ENCODE assay signal across 8 cellular contexts in genomic region chr10:122911889-122912484, GRCh38. TPM values are rescaled to one million over a fixed set of nuclear protein-coding genes. Genes with fewer than 3 reads are reported as not detected.
DNase-seq lines count a peak whose midpoint lies in the region; ATAC-seq and TF ChIP-seq lines count a peak whose summit lies in the region.

No MANE protein-coding gene starts in this region.

- no peak for TF ChIP-seq CTCF in smooth muscle cell (IDR thresholded peaks at IDR 0.05; ENCODE audit: borderline replicate concordance, insufficient read depth, poor library complexity, severe bottlenecking)

- H3F3A ChIP-seq in smooth muscle cell (ENCODE audit: low read depth) = no peaks in the 10 kb centered on the region

- H3K79me2 ChIP-seq in smooth muscle cell (ENCODE audit: low read depth) = no peaks in the 10 kb centered on the region

- no peak for ATAC-seq in GM18519 (IDR thresholded peaks at IDR 0.05; ENCODE audit: low FRiP score, unreplicated experiment)
- ATAC-seq in GM18873 (IDR thresholded peaks at IDR 0.05; ENCODE audit: low FRiP score, unreplicated experiment) = no peak

- no peaks in the 10 kb centered on the region for H3K27me3 ChIP-seq in smooth muscle cell (ENCODE audit: low read depth)

- H3K27ac ChIP-seq in smooth muscle cell (ENCODE audit: low read depth) = no peak overlapping the region

- no peak overlapping the region for H2AFZ ChIP-seq in smooth muscle cell (ENCODE audit: low read depth)

- no peaks in the 10 kb centered on the region for H3K4me1 ChIP-seq in smooth muscle cell (ENCODE audit: low read depth)

- H3K9ac ChIP-seq in smooth muscle cell (ENCODE audit: low read depth) = no peak overlapping the region

- H3K4me2 ChIP-seq in smooth muscle cell = no peak overlapping the region

- H3K36me3 ChIP-seq in smooth muscle cell (ENCODE audit: low read depth) = no peaks in the 10 kb centered on the region

- no peaks in the 10 kb centered on the region for H4K20me1 ChIP-seq in smooth muscle cell (ENCODE audit: low read depth)

- H3K9me3 ChIP-seq in smooth muscle cell (replicated peaks; ENCODE audit: low read depth) = no peaks in the 10 kb centered on the region

- DNase-seq in DMS53 treated with DMSO at 0.1 percent for 48 hours (lab: John Stamatoyannopoulos, UW; ENCODE audit: unreplicated experiment) (peak; percentile 1), LoVo (ENCODE audit: low spot score) (peak; percentile 64), fibroblast of the conjunctiva (ENCODE audit: low read depth) (peak; percentile 5), smooth muscle cell (lab: John Stamatoyannopoulos, UW; ENCODE audit: unreplicated experiment) (peak; percentile 3), DMS153 (lab: John Stamatoyannopoulos, UW) (no peak)
- DNase-seq in activated CD8-positive, alpha-beta memory T cell treated with anti-CD3 and anti-CD28 coated beads, Interleukin-2, amount 50 U/mL, for 4 hours = peak; percentile 34

- WGBS in smooth muscle cell (ENCODE audit: low lambda C conversion rate) = 30% methylated on average over 5 of the region's 5 CpGs

- H3K4me3 ChIP-seq in smooth muscle cell = no peak overlapping the region

RNA-seq across cellular contexts. Expression of gene FAM24A, which starts 1.6 kb away (rescaled TPM):
- not detected in 2 replicates for total RNA-seq in smooth muscle cell
- not detected in 2 replicates for polyA plus RNA-seq in smooth muscle cell

RNA-seq across cellular contexts. Expression of gene FAM24B, which starts 32.6 kb away (rescaled TPM):
- total RNA-seq in smooth muscle cell = not detected in 2 replicates
- polyA plus RNA-seq in smooth muscle cell = 0.30 TPM in 1 of 2 replicates, not detected in the other

RNA-seq across cellular contexts. Expression of gene C10orf88, which starts 42.0 kb away (rescaled TPM):
- total RNA-seq in smooth muscle cell = 12.6 and 15.3 TPM in 2 replicates
- 9.9 and 12.0 TPM in 2 replicates for polyA plus RNA-seq in smooth muscle cell
